Comparison of ENCODE assay signal across 8 cellular contexts in the genomic region with DNA sequence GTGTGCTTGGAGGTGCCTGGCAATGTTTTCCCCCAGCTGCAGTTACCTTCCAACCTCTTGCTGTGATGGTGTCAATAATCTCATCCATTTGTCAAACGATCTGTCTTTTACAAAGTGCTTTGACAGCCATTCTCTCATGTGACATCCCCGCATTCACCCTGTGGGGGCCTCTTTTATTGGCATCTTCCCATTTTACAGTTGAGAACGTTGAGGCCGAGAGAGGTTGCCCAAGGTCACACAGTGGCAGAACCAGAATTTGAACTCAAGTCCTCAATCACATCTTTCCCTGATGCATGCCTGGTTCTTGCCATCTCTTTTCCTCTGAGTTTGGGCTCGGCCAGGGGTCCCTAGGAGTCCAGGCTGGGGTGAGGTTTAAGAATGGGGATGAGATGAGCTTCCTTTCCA. TPM values are rescaled to one million over a fixed set of nuclear protein-coding genes. Genes with fewer than 3 reads are reported as not detected.
DNase-seq lines count a peak whose midpoint lies in the region; ATAC-seq and TF ChIP-seq lines count a peak whose summit lies in the region.

No MANE protein-coding gene starts in this region.

- peaks cover 21% of the 10 kb centered on the region for H3K4me1 ChIP-seq in HUES6 (ENCODE audit: control insufficient read depth, insufficient read depth, low read length)
- H3K4me1 ChIP-seq in iPS-20b (ENCODE audit: insufficient read depth, low read length), result peaks cover 22% of the 10 kb centered on the region
- peaks cover 25 to 45% (median 40%) of the 10 kb centered on the region in 4 donors for H3K4me1 ChIP-seq in stomach

- H3K36me3 Mint-ChIP-seq in activated T-helper 2 cell treated with anti-CD3 and anti-CD28 coated beads, Interferon-gamma antibody, Interleukin-2, Interleukin-4, amounts not matched to agents 10 μg/mL and 5 μg/mL and 100 μg/mL, durations not matched to agents 14 hours and 24 hours and 36 hours (ENCODE audit: low read depth), result peaks cover 47% of the 10 kb centered on the region

- H3K4me3 ChIP-seq in HUES6 (ENCODE audit: low read depth, low read length) (peak overlapping the region; percentile 92), iPS-20b (ENCODE audit: low read length) (peak overlapping the region; percentile 86), stomach (peak overlapping the region; percentile 82 to 98 (median 83))

- peaks cover 5% of the 10 kb centered on the region for H3K9me3 Mint-ChIP-seq in activated T-helper 2 cell treated with anti-CD3 and anti-CD28 coated beads, Interferon-gamma antibody, Interleukin-2, Interleukin-4, amounts not matched to agents 10 μg/mL and 5 μg/mL and 100 μg/mL, durations not matched to agents 14 hours and 24 hours and 36 hours

- no peaks in the 10 kb centered on the region for H3K27me3 Mint-ChIP-seq in activated T-helper 2 cell treated with anti-CD3 and anti-CD28 coated beads, Interferon-gamma antibody, Interleukin-2, Interleukin-4, amounts not matched to agents 10 μg/mL and 5 μg/mL and 100 μg/mL, durations not matched to agents 14 hours and 24 hours and 36 hours (ENCODE audit: low read depth)

- H3K9me3 ChIP-seq in HUES6 (ENCODE audit: control insufficient read depth, insufficient read depth, low read depth, low read length) (peaks cover 8% of the 10 kb centered on the region), iPS-20b (ENCODE audit: insufficient read depth, low read depth, low read length) (peaks cover 10% of the 10 kb centered on the region), stomach (no peaks in the 10 kb centered on the region)

- TF ChIP-seq EP300 in stomach (IDR thresholded peaks at IDR 0.05), result no peak

- H3K27me3 ChIP-seq in HUES6 (ENCODE audit: control insufficient read depth, insufficient read depth, low read length) (0 out of 2 replicates have a peak, but pooled peaks cover 6% of the 10 kb centered on the region), iPS-20b (ENCODE audit: insufficient read depth, low read length) (peaks cover 14% of the 10 kb centered on the region), stomach (no peaks in the 10 kb centered on the region)

- intact Hi-C loops in activated T-helper 2 cell treated with anti-CD3 and anti-CD28 coated beads, Interferon-gamma antibody, Interleukin-2, Interleukin-4, amounts not matched to agents 10 μg/mL and 5 μg/mL and 100 μg/mL, durations not matched to agents 14 hours and 24 hours and 36 hours (cut with micrococcal nuclease), result no loop called here
- intact Hi-C loops in stomach (cut with DNase I; ENCODE audit: low total_unique reads), result no loop called here

- ATAC-seq in GM19463 (IDR thresholded peaks at IDR 0.05; ENCODE audit: unreplicated experiment), result no peak
- ATAC-seq in GM18505 (IDR thresholded peaks at IDR 0.05; ENCODE audit: unreplicated experiment), result no peak
- ATAC-seq in GM18868 (IDR thresholded peaks at IDR 0.05; ENCODE audit: unreplicated experiment), result no peak

- H3K27ac ChIP-seq in HUES6 (ENCODE audit: low read depth, low read length), result no peak overlapping the region
- H3K27ac ChIP-seq in iPS-20b (ENCODE audit: low read length), result no peak overlapping the region
- H3K27ac ChIP-seq in stomach, result peak overlapping the region in 4 of 5 donors; percentile 90 to 94 (median 94)

- H3K36me3 ChIP-seq in HUES6 (ENCODE audit: control insufficient read depth, insufficient read depth, low read length), result peaks cover 41% of the 10 kb centered on the region
- H3K36me3 ChIP-seq in iPS-20b (ENCODE audit: insufficient read depth, low read depth, low read length), result peaks cover 38% of the 10 kb centered on the region
- H3K36me3 ChIP-seq in stomach, result peaks cover 27 to 51% (median 50%) of the 10 kb centered on the region in 4 donors

- WGBS in stomach, 5 donors, result 55 to 63% (median 59%) methylated on average over 5 of the region's 5 CpGs

- no peak for TF ChIP-seq CTCF in stomach (IDR thresholded peaks at IDR 0.05)

- H3K4me1 Mint-ChIP-seq in activated T-helper 2 cell treated with anti-CD3 and anti-CD28 coated beads, Interferon-gamma antibody, Interleukin-2, Interleukin-4, amounts not matched to agents 10 μg/mL and 5 μg/mL and 100 μg/mL, durations not matched to agents 14 hours and 24 hours and 36 hours (ENCODE audit: low read depth), result peaks cover 32% of the 10 kb centered on the region

- TF ChIP-seq POLR2A in stomach (IDR thresholded peaks at IDR 0.05), result no peak
- TF ChIP-seq POLR2A in GM18505 (IDR thresholded peaks at IDR 0.05; ENCODE audit: borderline replicate concordance, extremely low read depth, insufficient read depth, insufficient read length), result no peak

- DNase-seq in activated T-helper 2 cell treated with anti-CD3 and anti-CD28 coated beads, Interferon-gamma antibody, Interleukin-2, Interleukin-4, amounts not matched to agents 10 μg/mL and 5 μg/mL and 100 μg/mL, durations not matched to agents 14 hours and 24 hours and 36 hours (ENCODE audit: low spot score), result no peak
- DNase-seq in stomach, result no peak
- DNase-seq in stimulated activated CD8-positive, alpha-beta memory T cell treated with anti-CD3 and anti-CD28 coated beads, Interleukin-4, amount 100 ng/mL, for 48 hours, result no peak

- no peak overlapping the region for H3K9ac ChIP-seq in HUES6 (ENCODE audit: low read length)
- H3K9ac ChIP-seq in iPS-20b (ENCODE audit: low read depth, low read length), result peak overlapping the region; percentile 92; the same call in 1 of the 2 replicates

- H3K4me3 Mint-ChIP-seq in activated T-helper 2 cell treated with anti-CD3 and anti-CD28 coated beads, Interferon-gamma antibody, Interleukin-2, Interleukin-4, amounts not matched to agents 10 μg/mL and 5 μg/mL and 100 μg/mL, durations not matched to agents 14 hours and 24 hours and 36 hours (ENCODE audit: low read depth), result peak overlapping the region; percentile 93

- peak overlapping the region; percentile 73 for H3K27ac Mint-ChIP-seq in activated T-helper 2 cell treated with anti-CD3 and anti-CD28 coated beads, Interferon-gamma antibody, Interleukin-2, Interleukin-4, amounts not matched to agents 10 μg/mL and 5 μg/mL and 100 μg/mL, durations not matched to agents 14 hours and 24 hours and 36 hours

RNA-seq across cellular contexts. Expression of a gene that starts 1.5 kb away (rescaled TPM):
- total RNA-seq in activated T-helper 2 cell treated with anti-CD3 and anti-CD28 coated beads, Interferon-gamma antibody, Interleukin-2, Interleukin-4, amounts not matched to agents 10 μg/mL and 5 μg/mL and 100 μg/mL, durations not matched to agents 14 hours and 24 hours and 36 hours, result 36.0 and 36.5 TPM in 2 replicates
- total RNA-seq in stomach, result 100 to 1,000 TPM in 1 of 5 donors, 10 to 100 TPM in 4; 33.8 to 135 (median 36.6) TPM
- polyA plus RNA-seq in stomach, result 10 to 100 TPM; 12.5 to 22.6 (median 14.5) TPM

RNA-seq across cellular contexts. Expression of a gene that starts 13.3 kb away (rescaled TPM):
- 52.1 and 59.0 TPM in 2 replicates for total RNA-seq in activated T-helper 2 cell treated with anti-CD3 and anti-CD28 coated beads, Interferon-gamma antibody, Interleukin-2, Interleukin-4, amounts not matched to agents 10 μg/mL and 5 μg/mL and 100 μg/mL, durations not matched to agents 14 hours and 24 hours and 36 hours
- total RNA-seq in stomach, result 100 to 1,000 TPM in 1 of 5 donors, 10 to 100 TPM in 4; 32.1 to 238 (median 60.5) TPM
- 100 to 1,000 TPM; 190 to 286 (median 212) TPM for polyA plus RNA-seq in stomach

RNA-seq across cellular contexts. Expression of a gene that starts 20.3 kb away (rescaled TPM):
- 40.3 and 40.7 TPM in 2 replicates for total RNA-seq in activated T-helper 2 cell treated with anti-CD3 and anti-CD28 coated beads, Interferon-gamma antibody, Interleukin-2, Interleukin-4, amounts not matched to agents 10 μg/mL and 5 μg/mL and 100 μg/mL, durations not matched to agents 14 hours and 24 hours and 36 hours
- 10 to 100 TPM in 1 of 5 donors, 1 to 10 TPM in 4; 1.8 to 13.4 (median 5.1) TPM for total RNA-seq in stomach
- 10 to 100 TPM; 13.6 to 14.8 (median 13.7) TPM for polyA plus RNA-seq in stomach

RNA-seq across cellular contexts. Expression of a gene that starts 20.9 kb away (rescaled TPM):
- 112 and 119 TPM in 2 replicates for total RNA-seq in activated T-helper 2 cell treated with anti-CD3 and anti-CD28 coated beads, Interferon-gamma antibody, Interleukin-2, Interleukin-4, amounts not matched to agents 10 μg/mL and 5 μg/mL and 100 μg/mL, durations not matched to agents 14 hours and 24 hours and 36 hours
- total RNA-seq in stomach, result 100 to 1,000 TPM in 1 of 5 donors, 10 to 100 TPM in 3, 1 to 10 TPM in 1; 3.5 to 319 (median 18.2) TPM
- 100 to 1,000 TPM in 1 of 3 donors, 10 to 100 TPM in 2; 45.7 to 109 (median 59.0) TPM for polyA plus RNA-seq in stomach

RNA-seq across cellular contexts. Expression of a gene that starts 35.7 kb away (rescaled TPM):
- 0.87 and 1.2 TPM in 2 replicates for total RNA-seq in activated T-helper 2 cell treated with anti-CD3 and anti-CD28 coated beads, Interferon-gamma antibody, Interleukin-2, Interleukin-4, amounts not matched to agents 10 μg/mL and 5 μg/mL and 100 μg/mL, durations not matched to agents 14 hours and 24 hours and 36 hours
- total RNA-seq in stomach, result 10 to 100 TPM in 1 of 5 donors, under 1 TPM in 1, not detected in 3; 0.72 to 20.9 TPM
- 1 to 10 TPM in 1 of 3 donors, under 1 TPM in 1, not detected in 1; 0.75 to 2.8 TPM for polyA plus RNA-seq in stomach

Comparison
In these comparisons a context has a peak if more than half of its experiments do, and no peak if none do; other contexts are left out.
1. H3K27ac ChIP-seq: peak in stomach (4 of 5); none in HUES6 (single experiment) and iPS-20b (single experiment).
2. Peak in every context shown above with its lines, with median percentiles within 50 percentile points of each other: H3K4me3 ChIP-seq.